In the genomic region with DNA sequence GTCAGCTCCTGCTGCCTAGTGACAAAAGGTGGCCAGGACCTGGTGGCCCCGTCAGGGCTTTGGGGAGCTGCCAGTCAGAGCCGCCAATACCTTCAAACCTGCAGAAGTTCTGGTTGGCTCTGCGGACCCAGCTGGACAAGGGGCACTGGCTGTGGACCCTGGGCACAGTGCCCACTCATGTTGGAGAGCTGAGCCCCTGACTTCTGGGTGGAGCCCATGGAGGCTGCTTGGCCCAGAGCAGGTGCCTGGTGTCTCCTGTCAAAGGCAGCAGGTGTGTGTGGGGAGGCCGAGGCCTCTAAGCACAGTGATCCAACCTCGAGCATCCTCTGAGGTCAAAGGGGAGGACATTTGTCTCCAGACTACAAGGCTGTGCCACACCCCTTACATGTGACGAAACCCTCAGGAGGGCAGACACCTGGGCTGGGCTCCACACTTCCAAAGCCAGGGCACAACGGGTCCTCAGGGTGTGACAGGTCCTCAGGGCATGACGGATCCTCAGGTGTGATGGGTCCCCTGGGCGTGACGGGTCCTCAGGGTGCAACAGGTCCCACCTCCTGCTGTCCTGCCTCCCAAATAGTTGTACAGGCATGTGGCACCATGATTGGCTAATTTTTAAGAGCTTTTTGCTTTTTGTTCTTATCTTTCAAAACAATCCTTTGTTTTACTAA, we compare ENCODE assay signal across 18 cellular contexts. TPM values are rescaled to one million over a fixed set of nuclear protein-coding genes. Genes with fewer than 3 reads are reported as not detected.
DNase-seq lines count a peak whose midpoint lies in the region; ATAC-seq and TF ChIP-seq lines count a peak whose summit lies in the region.
"Had no signal": no experiment of that assay in that cellular context is flagged by ENCODE, and none has a peak within 500 bp of the region (broad histone marks: within the 10 kb centered on the region; RNA-seq: fewer than 3 reads in every experiment).

No MANE protein-coding gene starts in this region.

- no peak overlapping the region for H3K4me3 ChIP-seq in BE2C (ENCODE audit: low read depth, low read length)
- H3K4me3 ChIP-seq in HEK293 (ENCODE audit: low read depth, low read length), result no peak overlapping the region

- POLR2A ChIA-PET in HEK293 (lab: Yijun Ruan, JAX), result no interaction called here

- H3K36me3 ChIP-seq in BE2C, result no peaks in the 10 kb centered on the region
- H3K36me3 ChIP-seq in HEK293 (ENCODE audit: control insufficient read depth in 2 of 2, insufficient read depth in 1 of 2, low read length in 2 of 2), result no peaks in the 10 kb centered on the region

- H3K27me3 ChIP-seq in BE2C, result no peaks in the 10 kb centered on the region

- peak; percentile 1 for DNase-seq in BE2C
- peak; percentile 16 for DNase-seq in islet precursor cell
- DNase-seq in posterior cingulate gyrus, result peak in 6 of 10 donors; percentile 3 to 71 (median 30)
- no peak for DNase-seq in NCI-H1436 treated with DMSO at 0.1 percent for 48 hours (lab: John Stamatoyannopoulos, UW)
- no peak for DNase-seq in stimulated activated CD4-positive, alpha-beta T cell treated with anti-CD3 and anti-CD28 coated beads, Interleukin-4, amount 100 ng/mL, for 1 hour
- no peak for DNase-seq in stimulated activated CD4-positive, alpha-beta T cell treated with anti-CD3 and anti-CD28 coated beads, Interleukin-12 subunit alpha, Interleukin-12 subunit beta, amount 100 ng/mL, for 4 hours
- DNase-seq: CD4-positive, CD25-positive, alpha-beta regulatory T cell; EL; HFFc6; KG1; NCI-H1092 treated with DMSO at 0.1 percent for 48 hours; NCI-H1694; NCI-H2227 treated with DMSO at 0.1 percent for 48 hours; NCI-H526 had no signal

- TF ChIP-seq CTCF in BE2C (IDR thresholded peaks at IDR 0.05; ENCODE audit: low read depth, low read length) (no peak), HEK293 (tag by site-specific recombination; IDR thresholded peaks at IDR 0.05) (no peak)

- no peaks in the 10 kb centered on the region for H3K9me3 ChIP-seq in BE2C
- H3K9me3 ChIP-seq in HEK293 (ENCODE audit: control insufficient read depth, insufficient read depth, low read depth, low read length), result no peaks in the 10 kb centered on the region

- no peaks in the 10 kb centered on the region for H3K4me1 ChIP-seq in BE2C
- H3K4me1 ChIP-seq in HEK293 (ENCODE audit: control insufficient read depth, insufficient read depth, low read length), result no peaks in the 10 kb centered on the region
- H3K4me1 ChIP-seq: Caco-2 had no signal

- ATAC-seq in HG02970 (IDR thresholded peaks at IDR 0.05; ENCODE audit: low FRiP score, unreplicated experiment), result no peak

- no peak overlapping the region for H3K27ac ChIP-seq in HEK293 (ENCODE audit: extremely low read depth, low read depth, low read length)

- intact Hi-C loops in posterior cingulate gyrus (cut with DNase I), result no loop called here

- CTCF ChIA-PET in HEK293 (lab: Yijun Ruan, JAX), result interaction anchor here (0.5 kb wide), 1 partner anchor 222 kb away, joined by 3 read pairs; no protein-coding TSS in a partner anchor

TF ChIP-seq in HEK293, 187 proteins besides CTCF, POLR2A, EP300 and RAD21:
- no peak for TF ChIP-seq ZNF146 (tag by site-specific recombination; IDR thresholded peaks at IDR 0.05)
- TF ChIP-seq SCRT2 (tag by site-specific recombination; IDR thresholded peaks at IDR 0.05), result peak; percentile 40
- TF ChIP-seq HOXA7 (CRISPR knock-in tag; IDR thresholded peaks at IDR 0.05; ENCODE audit: borderline replicate concordance), result no peak
- TF ChIP-seq, protein P1, sequence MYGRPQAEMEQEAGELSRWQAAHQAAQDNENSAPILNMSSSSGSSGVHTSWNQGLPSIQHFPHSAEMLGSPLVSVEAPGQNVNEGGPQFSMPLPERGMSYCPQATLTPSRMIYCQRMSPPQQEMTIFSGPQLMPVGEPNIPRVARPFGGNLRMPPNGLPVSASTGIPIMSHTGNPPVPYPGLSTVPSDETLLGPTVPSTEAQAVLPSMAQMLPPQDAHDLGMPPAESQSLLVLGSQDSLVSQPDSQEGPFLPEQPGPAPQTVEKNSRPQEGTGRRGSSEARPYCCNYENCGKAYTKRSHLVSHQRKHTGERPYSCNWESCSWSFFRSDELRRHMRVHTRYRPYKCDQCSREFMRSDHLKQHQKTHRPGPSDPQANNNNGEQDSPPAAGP (tag by site-specific recombination; IDR thresholded peaks at IDR 0.05), result no peak

RNA-seq across cellular contexts. Expression of a gene that starts 37.0 kb away (rescaled TPM):
- not detected for polyA plus RNA-seq in BE2C (2012; ENCODE audit: insufficient read depth, insufficient read length, low read depth)
- polyA plus RNA-seq: CD4-positive, CD25-positive, alpha-beta regulatory T cell; H1 had no signal

RNA-seq across cellular contexts. Expression of a gene that starts 46.1 kb away (rescaled TPM):
- polyA plus RNA-seq in BE2C (2012; ENCODE audit: insufficient read depth, insufficient read length, low read depth), result not detected
- polyA plus RNA-seq: CD4-positive, CD25-positive, alpha-beta regulatory T cell; H1 had no signal

Comparison
In these comparisons a context has a peak if more than half of its experiments do, and no peak if none do; other contexts are left out.
1. DNase-seq: peak in BE2C (single experiment), islet precursor cell (single experiment) and posterior cingulate gyrus (6 of 10); none in NCI-H1436 treated with DMSO at 0.1 percent for 48 hours (single experiment), stimulated activated CD4-positive, alpha-beta T cell treated with anti-CD3 and anti-CD28 coated beads, Interleukin-4, amount 100 ng/mL, for 1 hour (single experiment) and stimulated activated CD4-positive, alpha-beta T cell treated with anti-CD3 and anti-CD28 coated beads, Interleukin-12 subunit alpha, Interleukin-12 subunit beta, amount 100 ng/mL, for 4 hours (single experiment).